24 cellular contexts compared by ENCODE assay signal in genomic region chr13:42957881-42958280, GRCh38. TPM values are rescaled to one million over a fixed set of nuclear protein-coding genes. Genes with fewer than 3 reads are reported as not detected.
DNase-seq lines count a peak whose midpoint lies in the region; ATAC-seq, FAIRE-seq and TF ChIP-seq lines count a peak whose summit lies in the region.
"Had no signal": no experiment of that assay in that cellular context is flagged by ENCODE, and none has a peak within 500 bp of the region (broad histone marks: within the 10 kb centered on the region; RNA-seq: fewer than 3 reads in every experiment).

No MANE protein-coding gene starts in this region.

- CTCF ChIA-PET in CD8-positive, alpha-beta T cell (lab: Charles Lee): interaction anchor here (4.4 kb wide), 1 partner anchor 11 kb away, joined by 22 read pairs; no protein-coding TSS in a partner anchor

- H4K20me1 ChIP-seq in GM23338 (replicated peaks; ENCODE audit: insufficient read depth): no peaks in the 10 kb centered on the region
- H4K20me1 ChIP-seq: BLaER1 had no signal

- H3K9me3 ChIP-seq in CD8-positive, alpha-beta T cell (ENCODE audit: low read length): no peaks in the 10 kb centered on the region
- no peaks in the 10 kb centered on the region for H3K9me3 ChIP-seq in WERI-Rb-1 (ENCODE audit: severe bottlenecking)
- H3K9me3 ChIP-seq: BE2C, BLaER1, Caco-2 had no signal

- peak overlapping the region; percentile 53; the same call in 1 of the 2 replicates for H2AFZ ChIP-seq in GM23338

- H3F3A ChIP-seq in GM23338 (replicated peaks; ENCODE audit: low read depth): no peaks in the 10 kb centered on the region

- H3K27ac ChIP-seq in CD8-positive, alpha-beta T cell (ENCODE audit: low read depth, low read length): no peak overlapping the region
- H3K27ac ChIP-seq in GM23338 (ENCODE audit: low read depth): no peak overlapping the region
- no peak overlapping the region for H3K27ac ChIP-seq in WERI-Rb-1
- H3K27ac ChIP-seq: BLaER1 had no signal

- H3K27me3 Mint-ChIP-seq in CD8-positive, alpha-beta T cell (ENCODE audit: low read depth): no peaks in the 10 kb centered on the region
- peaks cover 4% of the 10 kb centered on the region for H3K27me3 Mint-ChIP-seq in GM23338 (ENCODE audit: insufficient read depth, low read depth, poor library complexity)
- H3K27me3 Mint-ChIP-seq: CD4-positive, alpha-beta memory T cell; CD4-positive, CD25-positive, alpha-beta regulatory T cell had no signal

- H3K9me2 ChIP-seq in GM23338 (ENCODE audit: insufficient read depth): 0 out of 2 replicates have a peak, but pooled peaks cover 6% of the 10 kb centered on the region

- POLR2A ChIA-PET in CD8-positive, alpha-beta T cell (lab: Charles Lee): no interaction called here

- no peak for DNase-seq in CD8-positive, alpha-beta T cell
- DNase-seq in GM23338 (ENCODE audit: low spot score) (no peak), WERI-Rb-1 (peak; percentile 5), frontal cortex (ENCODE audit: low spot score in 2 of 2) (no peak)
- DNase-seq in activated CD8-positive, alpha-beta memory T cell treated with anti-CD3 and anti-CD28 coated beads for 24 hours: no peak
- DNase-seq: 8988T; ACHN; BE2C; C1 segment of cervical spinal cord; Caco-2; Calu3; CD4-positive, alpha-beta memory T cell; CD4-positive, CD25-positive, alpha-beta regulatory T cell; DMS79 treated with DMSO at 0.1 percent for 48 hours; GF-D8 had no signal

- peaks cover 26% of the 10 kb centered on the region for H3K36me3 ChIP-seq in CD8-positive, alpha-beta T cell (ENCODE audit: insufficient read depth, low read length)
- H3K36me3 ChIP-seq in GM23338 (ENCODE audit: insufficient read depth) (no peaks in the 10 kb centered on the region), WERI-Rb-1 (no peaks in the 10 kb centered on the region)
- H3K36me3 ChIP-seq: BE2C, BLaER1 had no signal

- TF ChIP-seq CTCF in CD8-positive, alpha-beta T cell (IDR thresholded peaks at IDR 0.05): no peak
- TF ChIP-seq CTCF in GM23338 (conservative IDR thresholded peaks at IDR 0.05; ENCODE audit: low read depth in 2 of 2) (no peak), WERI-Rb-1 (IDR thresholded peaks at IDR 0.05; ENCODE audit: low read depth, low read length) (no peak)

- H3K4me3 ChIP-seq in CD8-positive, alpha-beta T cell (ENCODE audit: low read depth, low read length): no peak overlapping the region
- H3K4me3 ChIP-seq in GM23338 (no peak overlapping the region), WERI-Rb-1 (ENCODE audit: low read depth, low read length) (no peak overlapping the region)
- H3K4me3 ChIP-seq: BLaER1 had no signal

- intact Hi-C loops in CD8-positive, alpha-beta T cell (cut with DNase I, micrococcal nuclease): no loop called here

- peak overlapping the region; percentile 13 for H3K27ac Mint-ChIP-seq in CD8-positive, alpha-beta T cell
- H3K27ac Mint-ChIP-seq in GM23338: no peak overlapping the region
- H3K27ac Mint-ChIP-seq: CD14-positive monocyte had no signal

- peaks cover 81% of the 10 kb centered on the region for H3K36me3 Mint-ChIP-seq in CD8-positive, alpha-beta T cell
- no peaks in the 10 kb centered on the region for H3K36me3 Mint-ChIP-seq in GM23338 (ENCODE audit: low read depth)

- no peaks in the 10 kb centered on the region for H3K9me3 Mint-ChIP-seq in CD8-positive, alpha-beta T cell
- H3K9me3 Mint-ChIP-seq in GM23338: no peaks in the 10 kb centered on the region
- H3K9me3 Mint-ChIP-seq: CD4-positive, alpha-beta memory T cell; CD4-positive, CD25-positive, alpha-beta regulatory T cell had no signal

- H3K4me1 ChIP-seq in CD8-positive, alpha-beta T cell (ENCODE audit: insufficient read depth, low read length): no peaks in the 10 kb centered on the region
- H3K4me1 ChIP-seq in GM23338 (ENCODE audit: insufficient read depth): peaks cover 3% of the 10 kb centered on the region; the same call in 1 of the 2 replicates
- H3K4me1 ChIP-seq: BE2C, Caco-2 had no signal

- FAIRE-seq in frontal cortex (lab: Jason Lieb, UNC): no peak
- FAIRE-seq: A204.1, D721Med, G401.6, GM12891, GM19239 had no signal

- no peaks in the 10 kb centered on the region for H3K27me3 ChIP-seq in CD8-positive, alpha-beta T cell (ENCODE audit: insufficient read depth, low read length)
- H3K27me3 ChIP-seq in GM23338 (ENCODE audit: insufficient read depth) (no peaks in the 10 kb centered on the region), WERI-Rb-1 (ENCODE audit: insufficient read depth, low read depth, severe bottlenecking) (no peaks in the 10 kb centered on the region)
- H3K27me3 ChIP-seq: BE2C, BLaER1 had no signal

- H3K4me2 ChIP-seq in GM23338: no peak overlapping the region
- H3K4me2 ChIP-seq: BLaER1 had no signal

- no peak overlapping the region for H3K4me3 Mint-ChIP-seq in CD8-positive, alpha-beta T cell
- no peak overlapping the region for H3K4me3 Mint-ChIP-seq in GM23338
- H3K4me3 Mint-ChIP-seq: CD14-positive monocyte; CD4-positive, alpha-beta memory T cell; CD4-positive, CD25-positive, alpha-beta regulatory T cell had no signal

- H3K4me1 Mint-ChIP-seq in CD8-positive, alpha-beta T cell (ENCODE audit: low read depth): no peaks in the 10 kb centered on the region
- H3K4me1 Mint-ChIP-seq in GM23338: peaks cover 10% of the 10 kb centered on the region; the same call in 2 of the 3 replicates
- H3K4me1 Mint-ChIP-seq: CD14-positive monocyte had no signal

- no peak for ATAC-seq in CD8-positive, alpha-beta T cell
- ATAC-seq in GM23338: no peak
- ATAC-seq in HG02759 (IDR thresholded peaks at IDR 0.05; ENCODE audit: unreplicated experiment): no peak

- H3K79me2 ChIP-seq in GM23338 (replicated peaks; ENCODE audit: insufficient read depth): no peaks in the 10 kb centered on the region

TF ChIP-seq in GM23338, 12 proteins besides CTCF, POLR2A, EP300 and RAD21 (continues in another document):
- TF ChIP-seq ZNF462 (CRISPR knock-in tag; IDR thresholded peaks at IDR 0.05) (no peak), JUNB (IDR thresholded peaks at IDR 0.05; ENCODE audit: unreplicated experiment) (no peak), STAT1 (IDR thresholded peaks at IDR 0.05; ENCODE audit: unreplicated experiment) (no peak)

RNA-seq across cellular contexts. Expression of gene EPSTI1, which starts 34.2 kb away (rescaled TPM):
- 1 to 10 TPM; 8.8 to 9.7 TPM for total RNA-seq in CD8-positive, alpha-beta T cell
- 0.10 and 0.16 TPM in 2 replicates for total RNA-seq in GM23338 (2014; rRNA removed; shearing (Covaris generic))
- 0.68 and 0.89 TPM in 2 replicates for polyA plus RNA-seq in GM23338 (2016; fragmentation: Nextera tagmentation; extraction: Ambion mirVana)
- 1.2 TPM for total RNA-seq in frontal cortex
- total RNA-seq: A673 had no signal
